Comparison of ENCODE assay signal across 24 cellular contexts in the genomic region with DNA sequence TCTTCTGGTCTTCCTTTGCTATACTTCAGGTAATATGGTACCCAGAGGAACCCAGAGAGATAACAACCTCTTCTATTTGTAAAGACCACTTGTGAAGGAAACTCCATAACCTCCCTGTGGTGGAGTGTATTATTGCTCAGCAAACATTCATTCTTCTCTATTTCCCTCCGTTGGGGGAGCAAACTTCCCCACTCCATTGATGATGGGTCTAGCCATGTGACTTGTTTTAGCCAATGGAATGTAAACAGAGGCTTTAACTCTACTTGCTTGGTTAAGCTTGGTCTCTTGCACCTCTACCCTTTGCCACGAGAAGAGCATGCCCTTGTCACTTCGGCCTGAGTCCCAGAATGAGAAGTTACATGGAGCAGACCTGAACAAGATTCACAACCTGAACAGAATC. TPM values are rescaled to one million over a fixed set of nuclear protein-coding genes. Genes with fewer than 3 reads are reported as not detected.
"Had no signal": no experiment of that assay in that cellular context is flagged by ENCODE, and none has a peak within 500 bp of the region (broad histone marks: within the 10 kb centered on the region; RNA-seq: fewer than 3 reads in every experiment).

No MANE protein-coding gene starts in this region.

- H3K36me3 ChIP-seq: lower lobe of right lung, suprapubic skin, transverse colon, uterus had no signal

- H3K4me1 ChIP-seq: parathyroid adenoma, uterus had no signal

- H3K27ac ChIP-seq: body of pancreas, dorsolateral prefrontal cortex, epithelial cell of prostate, lower lobe of right lung, parathyroid adenoma, suprapubic skin, transverse colon, uterus had no signal

- H3K4me3 ChIP-seq: body of pancreas, dorsolateral prefrontal cortex, lower lobe of right lung, smooth muscle cell, suprapubic skin, transverse colon, uterus had no signal

- DNase-seq: activated CD4-positive, alpha-beta T cell treated with anti-CD3 and anti-CD28 coated beads for 36 hours; activated CD4-positive, alpha-beta T cell treated with anti-CD3 and anti-CD28 coated beads, Interleukin-2, amount 50 U/mL, for 48 hours; activated naive CD4-positive, alpha-beta T cell; activated T-cell treated with anti-CD3 and anti-CD28 coated beads for 4 hours; body of pancreas; caudate nucleus; dorsolateral prefrontal cortex; endodermal cell; foreskin melanocyte; glutamatergic neuron; hippocampal formation; left cardiac atrium; lower lobe of right lung; natural killer cell; stimulated activated CD4-positive, alpha-beta T cell treated with anti-CD3 and anti-CD28 coated beads, Interleukin-4, amount 100 ng/mL, for 1 hour; stimulated activated naive CD8-positive, alpha-beta T cell treated with anti-CD3 and anti-CD28 coated beads, Interleukin-15, amount 100 ng/mL, for 72 hours; transverse colon; uterus had no signal

- H3K9me3 ChIP-seq: body of pancreas, suprapubic skin, transverse colon, uterus had no signal

- ATAC-seq: body of pancreas; left cardiac atrium; lower lobe of right lung; natural killer cell; sciatic nerve; stimulated activated naive CD8-positive, alpha-beta T cell treated with anti-CD3 and anti-CD28 coated beads, Interleukin-15, amount 100 ng/mL, for 72 hours had no signal

- H3K27me3 ChIP-seq: body of pancreas, uterus had no signal

RNA-seq across cellular contexts. Expression of gene SKAP1, which starts 30.0 kb away (rescaled TPM):
- total RNA-seq: fibroblast of lung, smooth muscle cell had no signal
